8 cellular contexts compared by ENCODE assay signal in the genomic region with DNA sequence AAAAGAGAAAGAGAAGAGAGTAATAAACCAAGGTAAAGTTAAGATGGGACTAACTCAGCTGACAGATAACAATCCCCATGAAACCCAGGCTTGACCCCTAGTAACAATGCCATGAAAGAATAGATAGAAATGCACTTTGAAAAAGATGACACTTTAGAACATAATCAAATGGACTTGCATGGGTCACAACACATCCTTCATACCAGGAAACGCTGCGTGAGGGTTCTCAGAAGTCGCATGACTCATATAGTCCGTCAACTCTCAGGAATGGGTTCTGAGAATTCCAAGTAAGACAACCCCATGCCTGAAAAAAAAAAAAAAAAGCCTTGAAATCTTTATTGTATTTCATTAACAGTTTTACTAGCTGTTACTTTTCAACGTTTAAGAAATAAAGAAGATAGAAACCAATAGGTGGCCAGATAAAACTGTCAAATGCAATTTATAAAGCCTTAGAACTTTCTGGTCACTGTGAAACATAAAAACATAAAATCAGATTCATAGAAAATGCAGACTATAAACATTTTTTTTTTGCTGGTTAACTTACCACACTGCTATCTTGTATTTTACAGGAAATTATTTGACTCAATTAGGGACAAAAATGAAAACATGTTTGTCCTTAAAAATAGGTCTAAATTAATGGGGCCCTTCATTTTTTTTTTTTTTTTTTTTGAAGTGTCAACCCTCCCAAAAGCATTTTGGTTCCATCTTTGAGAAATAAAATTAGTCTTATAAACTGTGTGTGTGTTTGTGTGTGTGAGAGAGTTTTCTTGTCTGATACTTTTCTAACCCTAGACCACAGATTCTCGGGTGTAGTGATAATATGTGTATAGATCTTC.
DNase-seq lines count a peak whose midpoint lies in the region; ATAC-seq and TF ChIP-seq lines count a peak whose summit lies in the region.

No MANE protein-coding gene starts in this region.

- no peak overlapping the region for H2AFZ ChIP-seq in OCI-LY3 (ENCODE audit: low read depth, low read length)

- peak in 2 of 3 donors; percentile 65 to 71 for ATAC-seq in natural killer cell
- ATAC-seq in HG03175 (IDR thresholded peaks at IDR 0.05; ENCODE audit: unreplicated experiment) = no peak
- ATAC-seq in GM18868 (IDR thresholded peaks at IDR 0.05; ENCODE audit: unreplicated experiment) = no peak
- ATAC-seq in HG03460 (IDR thresholded peaks at IDR 0.05; ENCODE audit: unreplicated experiment) = no peak

- no peaks in the 10 kb centered on the region for H3K9me3 ChIP-seq in OCI-LY3 (ENCODE audit: insufficient read depth, low read length)

- no peaks in the 10 kb centered on the region for H3K9me3 Mint-ChIP-seq in natural killer cell

- no peaks in the 10 kb centered on the region for H3K27me3 Mint-ChIP-seq in natural killer cell (ENCODE audit: low read depth in 2 of 2)

- no peaks in the 10 kb centered on the region for H3K79me2 ChIP-seq in OCI-LY3 (ENCODE audit: low read length)

- no peak overlapping the region for H3K9ac ChIP-seq in OCI-LY3 (ENCODE audit: low read length)

- no peaks in the 10 kb centered on the region for H3K36me3 ChIP-seq in OCI-LY3 (replicated peaks; ENCODE audit: low read depth, low read length)

- TF ChIP-seq CTCF in AG10803 (conservative IDR thresholded peaks at IDR 0.05; ENCODE audit: low read length) (no peak), OCI-LY3 (IDR thresholded peaks at IDR 0.05; ENCODE audit: low read depth, low read length) (no peak), natural killer cell (IDR thresholded peaks at IDR 0.05) (no peak)

- intact Hi-C loops in natural killer cell (cut with micrococcal nuclease) = no loop called here

- peak overlapping the region; percentile 89 to 92 for H3K27ac Mint-ChIP-seq in natural killer cell

- H3K27ac ChIP-seq in OCI-LY3 (ENCODE audit: low read length) = no peak overlapping the region

- DNase-seq in AG10803 (ENCODE audit: low read depth) = peak; percentile 99
- peak; percentile 97 for DNase-seq in dedifferentiated amniotic fluid mesenchymal stem cell (ENCODE audit: extremely low spot score)
- no peak for DNase-seq in natural killer cell
- no peak for DNase-seq in DMS114 treated with DMSO at 0.1 percent for 48 hours (lab: John Stamatoyannopoulos, UW; ENCODE audit: unreplicated experiment)

- H3K4me1 Mint-ChIP-seq in natural killer cell = peaks cover 34 to 35% of the 10 kb centered on the region in 2 donors

- H4K20me1 ChIP-seq in OCI-LY3 (ENCODE audit: insufficient read depth, low read length) = no peaks in the 10 kb centered on the region

- H3K27me3 ChIP-seq in OCI-LY3 (ENCODE audit: low read depth, low read length) = no peaks in the 10 kb centered on the region

- H3K4me3 Mint-ChIP-seq in natural killer cell = peak overlapping the region; percentile 87

- no peaks in the 10 kb centered on the region for H3K36me3 Mint-ChIP-seq in natural killer cell

- H3K4me3 ChIP-seq in AG10803 (ENCODE audit: low read length) = peak overlapping the region; percentile 41
- H3K4me3 ChIP-seq in OCI-LY3 (ENCODE audit: low read length) = 0 out of 2 replicates have a peak overlapping the region, but pooled peaks have one; percentile 31

- H3K4me2 ChIP-seq in OCI-LY3 (ENCODE audit: low read length) = peak overlapping the region; percentile 5; the same call in 1 of the 2 replicates

- H3K4me1 ChIP-seq in OCI-LY3 (ENCODE audit: low read length) = no peaks in the 10 kb centered on the region

Comparison
In these comparisons a context has a peak if more than half of its experiments do, and no peak if none do; other contexts are left out.
1. DNase-seq: peak in AG10803 (single experiment) and dedifferentiated amniotic fluid mesenchymal stem cell (single experiment); none in natural killer cell (single experiment) and DMS114 treated with DMSO at 0.1 percent for 48 hours (single experiment).
2. ATAC-seq: peak in natural killer cell (2 of 3); none in HG03175 (single experiment), GM18868 (single experiment) and HG03460 (single experiment).